ENCODE assay signal across 27 cellular contexts in the genomic region with DNA sequence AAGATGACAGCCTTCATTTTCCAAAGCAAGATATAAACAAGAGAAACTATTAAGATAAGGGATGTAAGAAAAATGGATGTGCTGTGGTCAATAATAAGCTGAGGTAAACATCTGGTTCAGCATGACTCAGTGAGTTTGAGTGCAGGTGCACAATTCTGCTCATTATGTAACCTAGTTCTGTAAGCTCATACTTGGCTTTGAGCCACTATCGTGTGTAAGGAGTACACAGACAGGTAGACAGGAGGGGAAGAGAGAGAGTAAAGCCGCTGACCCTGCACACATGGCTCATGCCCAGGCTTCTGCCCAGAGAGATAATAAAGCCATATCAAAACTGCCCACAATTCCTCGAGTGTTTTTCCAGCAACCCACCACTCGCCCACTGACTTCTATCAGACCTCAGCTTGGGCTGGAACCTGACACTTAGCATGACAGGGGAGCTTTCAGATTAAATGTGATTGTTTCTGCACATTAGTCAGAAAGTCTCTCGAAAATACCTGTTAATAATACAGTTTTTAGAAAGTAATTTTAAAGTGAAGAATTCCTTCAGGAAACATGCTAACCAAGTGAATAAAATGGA. TPM values are rescaled to one million over a fixed set of nuclear protein-coding genes. Genes with fewer than 3 reads are reported as not detected.
DNase-seq lines count a peak whose midpoint lies in the region; ATAC-seq and TF ChIP-seq lines count a peak whose summit lies in the region.
"Had no signal": no experiment of that assay in that cellular context is flagged by ENCODE, and none has a peak within 500 bp of the region (broad histone marks: within the 10 kb centered on the region; RNA-seq: fewer than 3 reads in every experiment).

No MANE protein-coding gene starts in this region.

- intact Hi-C loops in right lobe of liver (cut with DNase I) = no loop called here
- intact Hi-C loops in lower lobe of right lung (cut with DNase I) = no loop called here
- intact Hi-C loops in CD14-positive monocyte (cut with micrococcal nuclease) = no loop called here

- H3K36me3 Mint-ChIP-seq in CD14-positive monocyte = peaks cover 20 to 45% of the 10 kb centered on the region in 2 donors

- H3K4me3 Mint-ChIP-seq in CD14-positive monocyte = no peak overlapping the region
- H3K4me3 Mint-ChIP-seq: activated CD4-positive, alpha-beta memory T cell treated with anti-CD3 and anti-CD28 coated beads for 36 hours; activated naive CD4-positive, alpha-beta T cell treated with anti-CD3 and anti-CD28 coated beads, Interleukin-2, amount 10 ng/mL, durations not matched to agents 7 days and 5 days; mesothelial cell of epicardium; naive B cell had no signal

- H3K27ac Mint-ChIP-seq in CD14-positive monocyte = no peak overlapping the region
- H3K27ac Mint-ChIP-seq: activated CD4-positive, alpha-beta memory T cell treated with anti-CD3 and anti-CD28 coated beads for 36 hours; activated naive CD4-positive, alpha-beta T cell treated with anti-CD3 and anti-CD28 coated beads, Interleukin-2, amount 10 ng/mL, durations not matched to agents 7 days and 5 days; CD4-positive, CD25-positive, alpha-beta regulatory T cell; mesothelial cell of epicardium had no signal

- H3K9me3 ChIP-seq in liver (ENCODE audit: control insufficient read depth in 4 of 4, low read length in 3 of 4) (peaks cover 36 to 85% (median 49%) of the 10 kb centered on the region in 4 donors), right lobe of liver (peaks cover 0 to 31% (median 17%) of the 10 kb centered on the region in 4 donors), lower lobe of right lung (peaks cover 99% of the 10 kb centered on the region)
- H3K9me3 ChIP-seq: testis had no signal

- H3K4me1 ChIP-seq in liver (ENCODE audit: control insufficient read depth in 4 of 4, insufficient read depth in 4 of 4, low read length in 3 of 4) = no peaks in the 10 kb centered on the region
- H3K4me1 ChIP-seq in right lobe of liver = no peaks in the 10 kb centered on the region
- H3K4me1 ChIP-seq in lower lobe of right lung = no peaks in the 10 kb centered on the region
- H3K4me1 ChIP-seq: gastrocnemius medialis, HAP-1, psoas muscle, testis had no signal

- H3K36me3 ChIP-seq in liver (ENCODE audit: control insufficient read depth in 4 of 4, insufficient read depth in 3 of 4, low read depth in 1 of 4, low read length in 3 of 4) (peaks cover 3 to 49% (median 30%) of the 10 kb centered on the region in 4 donors), right lobe of liver (peaks cover 0 to 11% (median 0%) of the 10 kb centered on the region in 4 donors), lower lobe of right lung (no peaks in the 10 kb centered on the region)
- H3K36me3 ChIP-seq: MG63 had no signal

- peaks cover 54 to 86% (median 80%) of the 10 kb centered on the region in 7 donors for H3K9me3 Mint-ChIP-seq in CD14-positive monocyte

- WGBS in liver = 96% methylated on average over 5 of the region's 5 CpGs
- 89% methylated on average over 3 of the region's 5 CpGs for WGBS in right lobe of liver (ENCODE audit: insufficient coverage, low coverage, low lambda C conversion rate, missing lambda C conversion rate)

- H3K27me3 ChIP-seq in liver (ENCODE audit: control insufficient read depth in 4 of 4, insufficient read depth in 4 of 4, low read length in 3 of 4) (no peaks in the 10 kb centered on the region), right lobe of liver (no peaks in the 10 kb centered on the region), lower lobe of right lung (ENCODE audit: low read depth) (no peaks in the 10 kb centered on the region)
- H3K27me3 ChIP-seq: gastrocnemius medialis, MG63, testis had no signal

- H3K4me1 Mint-ChIP-seq in CD14-positive monocyte = no peaks in the 10 kb centered on the region
- H3K4me1 Mint-ChIP-seq: activated naive CD4-positive, alpha-beta T cell treated with anti-CD3 and anti-CD28 coated beads, Interleukin-2, amount 10 ng/mL, durations not matched to agents 7 days and 5 days; mesothelial cell of epicardium had no signal

- TF ChIP-seq POLR2A in right lobe of liver (IDR thresholded peaks at IDR 0.05) = no peak

- H3K4me3 ChIP-seq in liver (ENCODE audit: low read depth in 1 of 3, low read length in 3 of 3) (peak overlapping the region in 2 of 3 donors; percentile 43 to 54), right lobe of liver (no peak overlapping the region), lower lobe of right lung (no peak overlapping the region)
- H3K4me3 ChIP-seq: gastrocnemius medialis, HAP-1, MG63, psoas muscle, testis had no signal

- H3K27me3 Mint-ChIP-seq in CD14-positive monocyte (ENCODE audit: low read depth in 3 of 3) = peaks cover 0 to 1% (median 0%) of the 10 kb centered on the region in 3 donors
- H3K27me3 Mint-ChIP-seq: activated CD4-positive, alpha-beta memory T cell treated with anti-CD3 and anti-CD28 coated beads for 36 hours; activated naive CD4-positive, alpha-beta T cell treated with anti-CD3 and anti-CD28 coated beads, Interleukin-2, amount 10 ng/mL, durations not matched to agents 7 days and 5 days; CD4-positive, CD25-positive, alpha-beta regulatory T cell; naive B cell had no signal

- DNase-seq in DMS 273 (lab: John Stamatoyannopoulos, UW; ENCODE audit: unreplicated experiment) = peak; percentile 9
- no peak for DNase-seq in DMS 273 treated with DMSO at 0.1 percent for 48 hours (lab: John Stamatoyannopoulos, UW)
- DNase-seq in right lobe of liver = no peak
- DNase-seq in cerebellar cortex (ENCODE audit: low spot score) = peak; percentile 10
- DNase-seq in lower lobe of right lung = no peak
- no peak for DNase-seq in CD14-positive monocyte (ENCODE audit: low spot score)
- DNase-seq: activated CD4-positive, alpha-beta memory T cell treated with anti-CD3 and anti-CD28 coated beads for 36 hours; activated CD4-positive, CD25-positive, alpha-beta regulatory T cell treated with anti-CD3 and anti-CD28 coated beads, Interleukin-2, amount 50 U/mL, for 72 hours; activated CD8-positive, alpha-beta memory T cell treated with anti-CD3 and anti-CD28 coated beads, Interleukin-2, amount 50 U/mL, for 4 hours; activated naive CD4-positive, alpha-beta T cell treated with anti-CD3 and anti-CD28 coated beads, Interleukin-2, amount 10 ng/mL, durations not matched to agents 7 days and 5 days; CD4-positive, CD25-positive, alpha-beta regulatory T cell; cortex of kidney; gastrocnemius medialis; MG63; naive B cell; NCI-H1436; NCI-H2171 treated with DMSO at 0.1 percent for 48 hours; NCI-H510A treated with DMSO at 0.1 percent for 48 hours; psoas muscle; stimulated activated naive CD4-positive, alpha-beta T cell; T-helper 1 cell; testis had no signal

- ATAC-seq in right lobe of liver (no peak), lower lobe of right lung (no peak), GM18858 (IDR thresholded peaks at IDR 0.05; ENCODE audit: unreplicated experiment) (no peak)
- ATAC-seq: gastrocnemius medialis, psoas muscle had no signal

- H3K27ac ChIP-seq in liver (ENCODE audit: low read depth in 1 of 2, low read length in 2 of 2) (no peak overlapping the region), right lobe of liver (no peak overlapping the region), lower lobe of right lung (no peak overlapping the region)
- H3K27ac ChIP-seq: 22Rv1, gastrocnemius medialis, psoas muscle, testis had no signal

- no peak overlapping the region for H3K9ac ChIP-seq in liver (ENCODE audit: low read depth in 1 of 2, low read length in 2 of 2)

- no peak for TF ChIP-seq RAD21 in liver (IDR thresholded peaks at IDR 0.05)

- TF ChIP-seq CTCF in liver (IDR thresholded peaks at IDR 0.05; ENCODE audit: low read depth, low read length, missing input control) (no peak), right lobe of liver (IDR thresholded peaks at IDR 0.05) (no peak), lower lobe of right lung (IDR thresholded peaks at IDR 0.05) (no peak), CD14-positive monocyte (IDR thresholded peaks at IDR 0.05) (no peak)

TF ChIP-seq in liver, 16 proteins besides CTCF, POLR2A, EP300 and RAD21 (continues in another document):
- no peak for TF ChIP-seq FOXA2 (IDR thresholded peaks at IDR 0.05)
- TF ChIP-seq YY1 (IDR thresholded peaks at IDR 0.05) = no peak
- no peak for TF ChIP-seq GABPA (IDR thresholded peaks at IDR 0.05 in 1 of 2, conservative IDR thresholded peaks at IDR 0.05 in 1 of 2)
- no peak for TF ChIP-seq NR2F2 (IDR thresholded peaks at IDR 0.05)
- TF ChIP-seq TAF1 (conservative IDR thresholded peaks at IDR 0.05) = no peak
- TF ChIP-seq, protein P1, sequence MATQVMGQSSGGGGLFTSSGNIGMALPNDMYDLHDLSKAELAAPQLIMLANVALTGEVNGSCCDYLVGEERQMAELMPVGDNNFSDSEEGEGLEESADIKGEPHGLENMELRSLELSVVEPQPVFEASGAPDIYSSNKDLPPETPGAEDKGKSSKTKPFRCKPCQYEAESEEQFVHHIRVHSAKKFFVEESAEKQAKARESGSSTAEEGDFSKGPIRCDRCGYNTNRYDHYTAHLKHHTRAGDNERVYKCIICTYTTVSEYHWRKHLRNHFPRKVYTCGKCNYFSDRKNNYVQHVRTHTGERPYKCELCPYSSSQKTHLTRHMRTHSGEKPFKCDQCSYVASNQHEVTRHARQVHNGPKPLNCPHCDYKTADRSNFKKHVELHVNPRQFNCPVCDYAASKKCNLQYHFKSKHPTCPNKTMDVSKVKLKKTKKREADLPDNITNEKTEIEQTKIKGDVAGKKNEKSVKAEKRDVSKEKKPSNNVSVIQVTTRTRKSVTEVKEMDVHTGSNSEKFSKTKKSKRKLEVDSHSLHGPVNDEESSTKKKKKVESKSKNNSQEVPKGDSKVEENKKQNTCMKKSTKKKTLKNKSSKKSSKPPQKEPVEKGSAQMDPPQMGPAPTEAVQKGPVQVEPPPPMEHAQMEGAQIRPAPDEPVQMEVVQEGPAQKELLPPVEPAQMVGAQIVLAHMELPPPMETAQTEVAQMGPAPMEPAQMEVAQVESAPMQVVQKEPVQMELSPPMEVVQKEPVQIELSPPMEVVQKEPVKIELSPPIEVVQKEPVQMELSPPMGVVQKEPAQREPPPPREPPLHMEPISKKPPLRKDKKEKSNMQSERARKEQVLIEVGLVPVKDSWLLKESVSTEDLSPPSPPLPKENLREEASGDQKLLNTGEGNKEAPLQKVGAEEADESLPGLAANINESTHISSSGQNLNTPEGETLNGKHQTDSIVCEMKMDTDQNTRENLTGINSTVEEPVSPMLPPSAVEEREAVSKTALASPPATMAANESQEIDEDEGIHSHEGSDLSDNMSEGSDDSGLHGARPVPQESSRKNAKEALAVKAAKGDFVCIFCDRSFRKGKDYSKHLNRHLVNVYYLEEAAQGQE (IDR thresholded peaks at IDR 0.05) = no peak

RNA-seq across cellular contexts. Expression of a gene that starts 51.7 kb away (rescaled TPM):
- total RNA-seq in liver (10 to 100 TPM; 19.3 to 25.9 TPM), right lobe of liver (10 to 100 TPM; 14.4 to 21.0 (median 18.3) TPM), lower lobe of right lung (54.2 TPM)
- polyA plus RNA-seq in liver (1 to 10 TPM; 2.9 to 9.1 TPM), CD14-positive monocyte (1 to 10 TPM; 3.5 to 5.5 TPM)

Comparison
In these comparisons a context has a peak if more than half of its experiments do, and no peak if none do; other contexts are left out.
1. DNase-seq: peak in DMS 273 (single experiment) and cerebellar cortex (single experiment); none in DMS 273 treated with DMSO at 0.1 percent for 48 hours (single experiment), right lobe of liver (0 of 3), lower lobe of right lung (single experiment) and CD14-positive monocyte (single experiment).
2. H3K4me3 ChIP-seq: peak in liver (2 of 3); none in right lobe of liver (0 of 3) and lower lobe of right lung (single experiment).